In genomic region chr2:31390324-31390723, GRCh38 we compare ENCODE assay signal across 18 cellular contexts. TPM values are rescaled to one million over a fixed set of nuclear protein-coding genes. Genes with fewer than 3 reads are reported as not detected.
DNase-seq lines count a peak whose midpoint lies in the region; FAIRE-seq and TF ChIP-seq lines count a peak whose summit lies in the region.
"Had no signal": no experiment of that assay in that cellular context is flagged by ENCODE, and none has a peak within 500 bp of the region (broad histone marks: within the 10 kb centered on the region; RNA-seq: fewer than 3 reads in every experiment).

No MANE protein-coding gene starts in this region.

- no peak overlapping the region for H3K27ac Mint-ChIP-seq in astrocyte (ENCODE audit: unreplicated experiment)
- H3K27ac Mint-ChIP-seq: CD8-positive, alpha-beta T cell had no signal

- no peaks in the 10 kb centered on the region for H3K9me3 ChIP-seq in astrocyte (ENCODE audit: insufficient read depth, low read depth, low read length)
- no peaks in the 10 kb centered on the region for H3K9me3 ChIP-seq in smooth muscle cell (replicated peaks; ENCODE audit: low read depth)
- H3K9me3 ChIP-seq: BLaER1 treated with 17β-estradiol and CSF1 and Interleukin-3, amounts not matched to agents 10 nM and 100 nM had no signal

- H3K9me3 Mint-ChIP-seq in astrocyte (ENCODE audit: unreplicated experiment) = peaks cover 2% of the 10 kb centered on the region
- H3K9me3 Mint-ChIP-seq: CD8-positive, alpha-beta T cell had no signal

- H3F3A ChIP-seq in smooth muscle cell (ENCODE audit: low read depth) = no peaks in the 10 kb centered on the region

- H3K79me2 ChIP-seq in astrocyte (ENCODE audit: insufficient read depth, low read length) = no peaks in the 10 kb centered on the region
- no peaks in the 10 kb centered on the region for H3K79me2 ChIP-seq in smooth muscle cell (ENCODE audit: low read depth)

- H4K20me1 ChIP-seq in astrocyte (ENCODE audit: insufficient read depth, low read length) (no peaks in the 10 kb centered on the region), smooth muscle cell (ENCODE audit: low read depth) (no peaks in the 10 kb centered on the region)
- H4K20me1 ChIP-seq: BLaER1 treated with 17β-estradiol and CSF1 and Interleukin-3, amounts not matched to agents 10 nM and 100 nM had no signal

- no peak overlapping the region for H3K4me3 Mint-ChIP-seq in astrocyte (ENCODE audit: unreplicated experiment)
- H3K4me3 Mint-ChIP-seq: CD8-positive, alpha-beta T cell had no signal

- H3K36me3 Mint-ChIP-seq in astrocyte (ENCODE audit: low read depth, unreplicated experiment) = no peaks in the 10 kb centered on the region
- H3K36me3 Mint-ChIP-seq: CD8-positive, alpha-beta T cell had no signal

- H3K27ac ChIP-seq in astrocyte (ENCODE audit: low read depth, low read length) (no peak overlapping the region), smooth muscle cell (ENCODE audit: low read depth) (peak overlapping the region; percentile 59)
- H3K27ac ChIP-seq: BLaER1 treated with 17β-estradiol and CSF1 and Interleukin-3, amounts not matched to agents 10 nM and 100 nM had no signal

- no peaks in the 10 kb centered on the region for H3K27me3 Mint-ChIP-seq in astrocyte (ENCODE audit: low read depth, unreplicated experiment)

- H3K4me1 Mint-ChIP-seq in astrocyte (ENCODE audit: low read depth, unreplicated experiment) = peaks cover 3% of the 10 kb centered on the region

- no peak overlapping the region for H2AFZ ChIP-seq in astrocyte (ENCODE audit: low read depth, low read length)
- H2AFZ ChIP-seq in smooth muscle cell (ENCODE audit: low read depth) = no peak overlapping the region

- no peaks in the 10 kb centered on the region for H3K36me3 ChIP-seq in astrocyte (ENCODE audit: insufficient read depth, low read length)
- no peaks in the 10 kb centered on the region for H3K36me3 ChIP-seq in smooth muscle cell (ENCODE audit: low read depth)
- H3K36me3 ChIP-seq: BLaER1 treated with 17β-estradiol and CSF1 and Interleukin-3, amounts not matched to agents 10 nM and 100 nM had no signal

- H3K9ac ChIP-seq in astrocyte (ENCODE audit: low read length) = no peak overlapping the region
- no peak overlapping the region for H3K9ac ChIP-seq in smooth muscle cell (ENCODE audit: low read depth)
- H3K9ac ChIP-seq: BLaER1 treated with 17β-estradiol and CSF1 and Interleukin-3, amounts not matched to agents 10 nM and 100 nM had no signal

- TF ChIP-seq POLR2A in H54 (IDR thresholded peaks at IDR 0.05; ENCODE audit: low read depth, low read length) (no peak), GM12892 (IDR thresholded peaks at IDR 0.05; ENCODE audit: low read depth, low read length) (no peak)

- DNase-seq in H54 (ENCODE audit: insufficient read length, low spot score) = no peak
- peak; percentile 53 for DNase-seq in astrocyte (ENCODE audit: low read depth)
- DNase-seq in fibroblast of the aortic adventitia (ENCODE audit: low read depth) = peak; percentile 13
- DNase-seq in smooth muscle cell (lab: John Stamatoyannopoulos, UW; ENCODE audit: unreplicated experiment) = no peak
- DNase-seq in activated naive CD4-positive, alpha-beta T cell treated with Interleukin-2 at 50 U/mL for 16 hours = no peak
- no peak for DNase-seq in GM12892 (ENCODE audit: insufficient read length)
- DNase-seq in NCI-H774 (lab: John Stamatoyannopoulos, UW) = no peak
- DNase-seq: DMS53; H7; NCI-H1105; NCI-H1694; NCI-H2081 treated with DMSO at 0.1 percent for 48 hours; NK-92 treated with Interleukin-12 subunit alpha and Interleukin-12 subunit beta, amount 100 ng/mL, for 24 hours; SHP77 treated with DMSO at 0.1 percent for 48 hours had no signal

- FAIRE-seq in H54 (lab: Jason Lieb, UNC) (peak; percentile 20), astrocyte (lab: Jason Lieb, UNC) (peak; percentile 65), GM12892 (lab: Jason Lieb, UNC) (no peak)
- FAIRE-seq: GM12891, RCC 7860 had no signal

- no peaks in the 10 kb centered on the region for H3K27me3 ChIP-seq in astrocyte (ENCODE audit: insufficient read depth, low read length)
- no peaks in the 10 kb centered on the region for H3K27me3 ChIP-seq in smooth muscle cell (ENCODE audit: low read depth)
- H3K27me3 ChIP-seq: BLaER1 treated with 17β-estradiol and CSF1 and Interleukin-3, amounts not matched to agents 10 nM and 100 nM had no signal

- H3K4me3 ChIP-seq in astrocyte (ENCODE audit: insufficient read depth, low read depth, low read length) (no peak overlapping the region), fibroblast of the aortic adventitia (ENCODE audit: low read depth, low read length) (no peak overlapping the region), smooth muscle cell (no peak overlapping the region)
- H3K4me3 ChIP-seq: BLaER1 treated with 17β-estradiol and CSF1 and Interleukin-3, amounts not matched to agents 10 nM and 100 nM had no signal

- H3K4me2 ChIP-seq in astrocyte (ENCODE audit: low read length) (no peak overlapping the region), smooth muscle cell (no peak overlapping the region)
- H3K4me2 ChIP-seq: BLaER1 treated with 17β-estradiol and CSF1 and Interleukin-3, amounts not matched to agents 10 nM and 100 nM had no signal

- H3K4me1 ChIP-seq in astrocyte (ENCODE audit: insufficient read depth, low read length) = peaks cover 1% of the 10 kb centered on the region
- H3K4me1 ChIP-seq in smooth muscle cell (ENCODE audit: low read depth) = no peaks in the 10 kb centered on the region

- TF ChIP-seq CTCF in astrocyte (IDR thresholded peaks at IDR 0.05; ENCODE audit: insufficient read depth, low read depth, low read length) (no peak), fibroblast of the aortic adventitia (IDR thresholded peaks at IDR 0.05; ENCODE audit: insufficient read depth, low read length) (no peak), smooth muscle cell (IDR thresholded peaks at IDR 0.05; ENCODE audit: borderline replicate concordance, insufficient read depth, poor library complexity, severe bottlenecking) (no peak)

RNA-seq across cellular contexts. Expression of gene XDH, which starts 24.2 kb away (rescaled TPM):
- total RNA-seq in astrocyte = 1.9 and 2.2 TPM in 2 replicates
- total RNA-seq in fibroblast of the aortic adventitia (ENCODE audit: low replicate concordance) = 3.1 TPM in 1 of 2 replicates, not detected in the other
- total RNA-seq in smooth muscle cell = 4.0 and 6.1 TPM in 2 replicates
- polyA plus RNA-seq in smooth muscle cell = 0.37 and 2.0 TPM in 2 replicates
- polyA plus RNA-seq in GM12892 (2012; ENCODE audit: missing spikeins) = not detected
- total RNA-seq: CD8-positive, alpha-beta T cell had no signal

Comparison
In these comparisons a context has a peak if more than half of its experiments do, and no peak if none do; other contexts are left out.
1. DNase-seq: peak in astrocyte (single experiment) and fibroblast of the aortic adventitia (single experiment); none in H54 (single experiment), smooth muscle cell (single experiment), activated naive CD4-positive, alpha-beta T cell treated with Interleukin-2 at 50 U/mL for 16 hours (single experiment), GM12892 (single experiment) and NCI-H774 (single experiment).